ENCODE assay signal across 1 cellular context in genomic region chr1:95003433-95003738, GRCh38.
TF ChIP-seq lines count a peak whose summit lies in the region.

No MANE protein-coding gene starts in this region.

TF ChIP-seq in HCT116, 20 proteins besides CTCF, POLR2A, EP300 and RAD21:
- TF ChIP-seq FOSL1 (IDR thresholded peaks at IDR 0.05; ENCODE audit: low read depth) (0 out of 2 replicates have a peak, but pooled peaks have one; percentile 11), ZNF274 (IDR thresholded peaks at IDR 0.05; ENCODE audit: low read depth, low read length) (no peak)
